Comparison of ENCODE assay signal across 14 cellular contexts in the genomic region with DNA sequence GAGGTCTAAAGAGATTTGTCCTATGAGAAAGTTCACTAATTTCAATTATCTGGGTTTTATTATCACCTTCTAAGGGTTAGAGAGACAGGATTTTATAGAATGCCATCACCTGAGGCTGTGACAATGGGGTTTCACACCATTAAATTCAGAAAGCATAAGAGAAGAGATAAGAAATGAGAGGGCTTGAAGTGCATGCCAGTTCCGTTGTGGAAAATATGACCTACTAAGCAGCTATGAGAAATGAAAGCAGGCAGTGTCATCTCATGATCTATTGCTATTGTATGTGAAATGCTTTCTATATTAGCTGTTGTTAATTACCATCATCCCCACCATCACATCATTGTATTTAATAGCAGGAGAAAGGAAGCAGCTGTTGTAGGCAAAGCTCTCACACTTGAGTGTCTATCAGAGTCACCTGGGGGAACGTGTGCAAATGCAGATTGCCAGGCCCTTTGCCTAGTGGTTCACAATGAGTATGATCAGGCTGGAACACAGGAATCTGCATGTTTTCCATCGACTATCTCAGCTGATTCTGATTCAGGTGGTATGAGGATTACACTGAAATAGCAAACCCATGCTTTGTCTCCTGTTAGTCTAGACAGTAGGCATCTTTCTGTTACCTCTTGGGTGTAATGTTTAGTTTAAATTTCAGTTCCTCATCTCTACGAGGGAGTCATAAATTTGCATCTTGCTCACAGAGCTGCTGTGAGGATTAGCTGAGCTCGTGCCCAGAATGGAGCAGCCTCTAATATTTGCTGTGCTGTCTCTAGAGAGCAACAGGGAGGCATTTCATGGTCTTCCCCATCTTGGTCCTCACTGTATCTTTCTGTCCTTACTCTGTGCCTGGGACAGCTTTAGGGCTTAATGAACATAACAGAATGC.
DNase-seq lines count a peak whose midpoint lies in the region; ATAC-seq, FAIRE-seq and TF ChIP-seq lines count a peak whose summit lies in the region.
"Had no signal": no experiment of that assay in that cellular context is flagged by ENCODE, and none has a peak within 500 bp of the region (broad histone marks: within the 10 kb centered on the region; RNA-seq: fewer than 3 reads in every experiment).

No MANE protein-coding gene starts in this region.

- TF ChIP-seq POLR2A in GM12892 (IDR thresholded peaks at IDR 0.05; ENCODE audit: low read depth, low read length): no peak

- intact Hi-C loops in activated B cell treated with CpG ODN at 0.5 μM for 24 hours (cut with micrococcal nuclease): no loop called here

- no peak for TF ChIP-seq CTCF in activated B cell treated with CpG ODN at 0.5 μM for 24 hours (IDR thresholded peaks at IDR 0.05)

- H3K9me3 Mint-ChIP-seq in activated B cell treated with CpG ODN at 0.5 μM for 24 hours: no peaks in the 10 kb centered on the region

- H3K4me1 Mint-ChIP-seq in activated B cell treated with CpG ODN at 0.5 μM for 24 hours: peaks cover 11% of the 10 kb centered on the region

- no peak for DNase-seq in GM12892 (ENCODE audit: insufficient read length)
- DNase-seq in activated B cell treated with CpG ODN at 0.5 μM for 24 hours: no peak
- no peak for DNase-seq in NCI-H1694 treated with DMSO at 0.1 percent for 48 hours (lab: John Stamatoyannopoulos, UW)
- no peak for DNase-seq in GOT3 (lab: John Stamatoyannopoulos, UW)
- no peak for DNase-seq in A172 (ENCODE audit: low spot score)
- no peak for DNase-seq in H4 (ENCODE audit: low spot score)
- DNase-seq: DMS 273 treated with DMSO at 0.1 percent for 48 hours; Kasumi-1; kidney glomerular epithelial cell; NCI-H2081 treated with DMSO at 0.1 percent for 48 hours; stimulated activated CD4-positive, alpha-beta T cell treated with anti-CD3 and anti-CD28 coated beads, Interleukin-2, amount 100 ng/mL, for 24 hours had no signal

- no peak overlapping the region for H3K4me3 Mint-ChIP-seq in activated B cell treated with CpG ODN at 0.5 μM for 24 hours
- H3K4me3 Mint-ChIP-seq: type B pancreatic cell had no signal

- no peaks in the 10 kb centered on the region for H3K27me3 Mint-ChIP-seq in activated B cell treated with CpG ODN at 0.5 μM for 24 hours

- CTCF ChIA-PET in activated B cell treated with CpG ODN at 0.5 μM for 24 hours (lab: Charles Lee): no interaction called here

- peak; percentile 48 for FAIRE-seq in GM12892 (lab: Jason Lieb, UNC)

- POLR2A ChIA-PET in activated B cell treated with CpG ODN at 0.5 μM for 24 hours (lab: Charles Lee): no interaction called here

- no peaks in the 10 kb centered on the region for H3K36me3 Mint-ChIP-seq in activated B cell treated with CpG ODN at 0.5 μM for 24 hours (ENCODE audit: low read depth)
- H3K36me3 Mint-ChIP-seq: type B pancreatic cell had no signal

- H3K27ac Mint-ChIP-seq in activated B cell treated with CpG ODN at 0.5 μM for 24 hours: no peak overlapping the region
- H3K27ac Mint-ChIP-seq: type B pancreatic cell had no signal

- ATAC-seq in GM19372 (IDR thresholded peaks at IDR 0.05; ENCODE audit: low read depth, unreplicated experiment) (peak; percentile 62), HG03045 (IDR thresholded peaks at IDR 0.05; ENCODE audit: unreplicated experiment) (peak; percentile 46), activated B cell treated with CpG ODN at 0.5 μM for 24 hours (ENCODE audit: low read depth) (peak; percentile 73)
